7 cellular contexts compared by ENCODE assay signal in genomic region chr5:68195137-68195536, GRCh38.
"Had no signal": no experiment of that assay in that cellular context is flagged by ENCODE, and none has a peak within 500 bp of the region (broad histone marks: within the 10 kb centered on the region; RNA-seq: fewer than 3 reads in every experiment).

No MANE protein-coding gene starts in this region.

- DNase-seq: GM23248, GOT3, H9, HCEC 1CT, IMR-90, KG1 had no signal

- H3K27ac ChIP-seq: GM23248 had no signal

- ATAC-seq: K562 had no signal

- H2AFZ ChIP-seq: GM23248 had no signal

- H3K4me3 ChIP-seq: GM23248, K562 had no signal

- H3K4me3 Mint-ChIP-seq: H9 had no signal

- H3K9ac ChIP-seq: GM23248 had no signal
